In the genomic region with DNA sequence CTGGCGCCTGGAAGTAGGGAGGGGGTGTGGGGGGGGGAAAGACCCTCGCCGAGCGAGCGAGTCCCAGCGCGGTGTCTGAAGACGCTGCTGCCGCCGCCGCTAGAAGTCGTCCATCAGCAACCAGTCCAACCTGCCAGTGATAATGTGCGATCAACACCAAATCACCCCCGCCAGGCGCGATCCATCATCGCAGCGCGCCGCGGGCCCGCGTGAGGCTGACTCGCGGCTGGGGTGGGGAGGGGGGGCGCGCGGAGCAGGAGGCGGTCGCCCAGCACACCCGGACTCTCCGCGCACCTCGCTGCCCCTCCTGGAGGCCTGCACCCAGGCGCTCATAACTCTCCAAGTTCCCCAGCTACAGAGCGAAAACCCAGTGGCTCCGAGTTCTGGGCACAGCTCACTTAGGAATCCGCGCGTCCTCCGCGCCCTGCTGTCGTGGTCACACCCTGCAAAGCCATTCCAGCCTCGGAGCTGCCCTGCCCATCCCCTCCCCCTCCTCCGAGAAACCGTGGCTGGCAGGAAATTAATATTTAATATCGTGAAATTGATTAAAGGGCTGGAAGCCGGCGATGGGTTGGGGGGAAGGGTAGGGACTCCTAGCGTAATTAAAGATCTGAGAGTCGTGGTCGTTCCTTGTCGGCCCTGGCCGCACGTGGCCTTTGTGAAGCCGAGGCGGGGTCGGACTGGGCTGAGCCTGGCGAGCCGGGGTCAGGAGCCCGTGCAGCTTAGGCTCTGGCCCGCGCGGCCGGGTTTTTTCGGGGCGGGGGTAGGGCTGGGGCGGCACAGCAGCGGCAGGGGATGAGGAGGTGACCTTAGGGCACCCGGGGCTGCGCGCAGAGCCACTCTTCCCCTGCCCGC, we compare ENCODE assay signal across 8 cellular contexts. TPM values are rescaled to one million over a fixed set of nuclear protein-coding genes. Genes with fewer than 3 reads are reported as not detected.
DNase-seq lines count a peak whose midpoint lies in the region; ATAC-seq and TF ChIP-seq lines count a peak whose summit lies in the region.

No MANE protein-coding gene starts in this region.

- no peaks in the 10 kb centered on the region for H3K27me3 ChIP-seq in PC-9 (ENCODE audit: insufficient read depth, low read depth)
- H3K27me3 ChIP-seq in rectal smooth muscle tissue (ENCODE audit: control insufficient read depth, insufficient read depth, low read length), result peaks cover 8% of the 10 kb centered on the region

- H3K36me3 ChIP-seq in ES-I3 (ENCODE audit: insufficient read depth, low read length) (no peaks in the 10 kb centered on the region), PC-9 (ENCODE audit: low read depth) (no peaks in the 10 kb centered on the region), rectal smooth muscle tissue (ENCODE audit: control insufficient read depth, insufficient read depth, low read length) (no peaks in the 10 kb centered on the region)

- peaks cover 7% of the 10 kb centered on the region; the same call in 1 of the 2 replicates for H3K4me1 ChIP-seq in ES-I3 (ENCODE audit: insufficient read depth, low read length)
- H3K4me1 ChIP-seq in PC-9 (replicated peaks; ENCODE audit: insufficient read depth), result no peaks in the 10 kb centered on the region
- H3K4me1 ChIP-seq in rectal smooth muscle tissue (ENCODE audit: control insufficient read depth, insufficient read depth, low read length), result peaks cover 6% of the 10 kb centered on the region

- BruUV-seq in PC-9 (replicated peaks; lab: Mats Ljungman, UMichigan), result no TSS peak

- no peaks in the 10 kb centered on the region for H4K20me1 ChIP-seq in PC-9 (ENCODE audit: insufficient read depth)

- ATAC-seq in GM19023 (IDR thresholded peaks at IDR 0.05; ENCODE audit: unreplicated experiment), result no peak
- no peak for ATAC-seq in GM18498 (IDR thresholded peaks at IDR 0.05; ENCODE audit: unreplicated experiment)
- ATAC-seq in GM18909 (IDR thresholded peaks at IDR 0.05; ENCODE audit: poor library complexity, unreplicated experiment), result no peak

- intact Hi-C loops in PC-9 (cut with micrococcal nuclease; ENCODE audit: unreplicated experiment), result no loop called here

- H3K9ac ChIP-seq in ES-I3 (ENCODE audit: low read depth, low read length) (peak overlapping the region; percentile 49), rectal smooth muscle tissue (ENCODE audit: low read length) (no peak overlapping the region)

- no peaks in the 10 kb centered on the region for H3F3A ChIP-seq in PC-9 (ENCODE audit: insufficient read depth, low read depth)

- peak overlapping the region; percentile 58 for H3K4me2 ChIP-seq in PC-9

- POLR2A ChIA-PET in PC-9 (lab: Charles Lee; ENCODE audit: unreplicated experiment), result no interaction called here

- H3K79me2 ChIP-seq in PC-9 (ENCODE audit: low read depth), result no peaks in the 10 kb centered on the region

- no peak overlapping the region for H2AFZ ChIP-seq in PC-9

- DNase-seq in PC-9, result no peak
- DNase-seq in foreskin fibroblast, result peak in 1 of 2 donors; percentile 28
- DNase-seq in NCI-H2107 treated with DMSO at 0.1 percent for 48 hours (lab: John Stamatoyannopoulos, UW; ENCODE audit: unreplicated experiment), result no peak

- H3K9me2 ChIP-seq in PC-9 (ENCODE audit: insufficient read depth), result no peaks in the 10 kb centered on the region

- CTCF ChIA-PET in PC-9 (lab: Charles Lee), result no interaction called here

- TF ChIP-seq CTCF in PC-9 (conservative IDR thresholded peaks at IDR 0.05) (no peak), foreskin fibroblast (IDR thresholded peaks at IDR 0.05; ENCODE audit: low read depth, low read length) (no peak)

- H3K9me3 ChIP-seq in ES-I3 (ENCODE audit: control insufficient read depth, insufficient read depth, low read length) (no peaks in the 10 kb centered on the region), PC-9 (ENCODE audit: insufficient read depth, low read depth) (no peaks in the 10 kb centered on the region)

- peak overlapping the region; percentile 47 for H3K27ac ChIP-seq in PC-9
- H3K27ac ChIP-seq in rectal smooth muscle tissue (ENCODE audit: low read depth, low read length), result peak overlapping the region; percentile 37

- peak overlapping the region; percentile 53 for H3K4me3 ChIP-seq in PC-9
- H3K4me3 ChIP-seq in foreskin fibroblast (ENCODE audit: low read depth in 1 of 2, low read length in 2 of 2), result peak overlapping the region; percentile 36 to 42
- peak overlapping the region; percentile 58 for H3K4me3 ChIP-seq in rectal smooth muscle tissue (ENCODE audit: low read length)

RNA-seq across cellular contexts. Expression of gene BCOR, which starts 58.1 kb away (rescaled TPM):
- 0.68 and 1.5 TPM in 2 replicates for total RNA-seq in PC-9 (2021)
